ENCODE assay signal across 1 cellular context in the genomic region with DNA sequence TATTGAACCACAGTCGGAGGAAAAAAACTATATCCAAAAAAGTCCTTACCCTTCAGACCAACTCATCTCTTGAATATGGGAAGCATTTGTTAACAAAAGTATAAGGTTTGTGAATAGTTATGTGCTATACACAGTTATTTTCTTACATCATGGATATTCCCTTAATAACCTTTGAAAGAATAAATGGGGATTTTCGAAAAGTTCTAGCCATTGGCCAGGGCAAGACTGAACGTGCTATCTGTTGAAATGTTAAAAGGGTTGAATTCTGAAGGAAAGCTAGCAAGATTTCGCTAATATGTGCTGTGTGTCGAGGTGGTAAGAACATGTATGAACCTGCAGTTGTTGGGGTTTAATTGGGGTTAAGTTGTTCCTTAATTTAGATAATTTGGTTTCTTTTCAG.
A peak's percentile ranks its signal among the peaks of the same experiment; 100 is the strongest.
TF ChIP-seq lines count a peak whose summit lies in the region.

No MANE protein-coding gene starts in this region.

TF ChIP-seq in GM12878, 131 proteins besides CTCF, POLR2A, EP300 and RAD21:
- TF ChIP-seq MTA2 (IDR thresholded peaks at IDR 0.05; ENCODE audit: low read depth) (0 out of 2 replicates have a peak, but pooled peaks have one; percentile 36), RUNX3 (IDR thresholded peaks at IDR 0.05; ENCODE audit: low read length) (peak; percentile 36; the same call in 1 of the 2 replicates)
- TF ChIP-seq, protein P1, sequence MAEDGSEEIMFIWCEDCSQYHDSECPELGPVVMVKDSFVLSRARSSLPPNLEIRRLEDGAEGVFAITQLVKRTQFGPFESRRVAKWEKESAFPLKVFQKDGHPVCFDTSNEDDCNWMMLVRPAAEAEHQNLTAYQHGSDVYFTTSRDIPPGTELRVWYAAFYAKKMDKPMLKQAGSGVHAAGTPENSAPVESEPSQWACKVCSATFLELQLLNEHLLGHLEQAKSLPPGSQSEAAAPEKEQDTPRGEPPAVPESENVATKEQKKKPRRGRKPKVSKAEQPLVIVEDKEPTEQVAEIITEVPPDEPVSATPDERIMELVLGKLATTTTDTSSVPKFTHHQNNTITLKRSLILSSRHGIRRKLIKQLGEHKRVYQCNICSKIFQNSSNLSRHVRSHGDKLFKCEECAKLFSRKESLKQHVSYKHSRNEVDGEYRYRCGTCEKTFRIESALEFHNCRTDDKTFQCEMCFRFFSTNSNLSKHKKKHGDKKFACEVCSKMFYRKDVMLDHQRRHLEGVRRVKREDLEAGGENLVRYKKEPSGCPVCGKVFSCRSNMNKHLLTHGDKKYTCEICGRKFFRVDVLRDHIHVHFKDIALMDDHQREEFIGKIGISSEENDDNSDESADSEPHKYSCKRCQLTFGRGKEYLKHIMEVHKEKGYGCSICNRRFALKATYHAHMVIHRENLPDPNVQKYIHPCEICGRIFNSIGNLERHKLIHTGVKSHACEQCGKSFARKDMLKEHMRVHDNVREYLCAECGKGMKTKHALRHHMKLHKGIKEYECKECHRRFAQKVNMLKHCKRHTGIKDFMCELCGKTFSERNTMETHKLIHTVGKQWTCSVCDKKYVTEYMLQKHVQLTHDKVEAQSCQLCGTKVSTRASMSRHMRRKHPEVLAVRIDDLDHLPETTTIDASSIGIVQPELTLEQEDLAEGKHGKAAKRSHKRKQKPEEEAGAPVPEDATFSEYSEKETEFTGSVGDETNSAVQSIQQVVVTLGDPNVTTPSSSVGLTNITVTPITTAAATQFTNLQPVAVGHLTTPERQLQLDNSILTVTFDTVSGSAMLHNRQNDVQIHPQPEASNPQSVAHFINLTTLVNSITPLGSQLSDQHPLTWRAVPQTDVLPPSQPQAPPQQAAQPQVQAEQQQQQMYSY (CRISPR knock-in tag; IDR thresholded peaks at IDR 0.05): no peak
- TF ChIP-seq, protein P2, sequence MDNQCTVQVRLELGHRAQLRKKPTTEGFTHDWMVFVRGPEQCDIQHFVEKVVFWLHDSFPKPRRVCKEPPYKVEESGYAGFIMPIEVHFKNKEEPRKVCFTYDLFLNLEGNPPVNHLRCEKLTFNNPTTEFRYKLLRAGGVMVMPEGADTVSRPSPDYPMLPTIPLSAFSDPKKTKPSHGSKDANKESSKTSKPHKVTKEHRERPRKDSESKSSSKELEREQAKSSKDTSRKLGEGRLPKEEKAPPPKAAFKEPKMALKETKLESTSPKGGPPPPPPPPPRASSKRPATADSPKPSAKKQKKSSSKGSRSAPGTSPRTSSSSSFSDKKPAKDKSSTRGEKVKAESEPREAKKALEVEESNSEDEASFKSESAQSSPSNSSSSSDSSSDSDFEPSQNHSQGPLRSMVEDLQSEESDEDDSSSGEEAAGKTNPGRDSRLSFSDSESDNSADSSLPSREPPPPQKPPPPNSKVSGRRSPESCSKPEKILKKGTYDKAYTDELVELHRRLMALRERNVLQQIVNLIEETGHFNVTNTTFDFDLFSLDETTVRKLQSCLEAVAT (IDR thresholded peaks at IDR 0.05): peak; percentile 46; the same call in 1 of the 2 replicates
